ENCODE assay signal across 1 cellular context in genomic region chr17:47889734-47890529, GRCh38.
TF ChIP-seq lines count a peak whose summit lies in the region.

No MANE protein-coding gene starts in this region.

TF ChIP-seq in HepG2, 621 proteins besides CTCF, POLR2A, EP300 and RAD21 (continued from another document and continues in another):
- peak; percentile 30; the same call in 1 of the 2 replicates for TF ChIP-seq ZNF614 (CRISPR knock-in tag; IDR thresholded peaks at IDR 0.05; ENCODE audit: borderline replicate concordance)
- TF ChIP-seq HMGXB4 (CRISPR knock-in tag; IDR thresholded peaks at IDR 0.05; ENCODE audit: borderline replicate concordance in 1 of 2, low read depth in 1 of 2) = peak in 1 of 2 experiments; percentile 83; a peak in 2 of 4 replicates
- TF ChIP-seq NFYB (CRISPR knock-in tag; IDR thresholded peaks at IDR 0.05) = no peak
- no peak for TF ChIP-seq ZNF773 (CRISPR knock-in tag; IDR thresholded peaks at IDR 0.05; ENCODE audit: borderline replicate concordance)
- TF ChIP-seq ZNF136 (CRISPR knock-in tag; IDR thresholded peaks at IDR 0.05; ENCODE audit: low read depth) = no peak
- peak; percentile 65; the same call in 1 of the 2 replicates for TF ChIP-seq ATF7-NPFF (CRISPR knock-in tag; IDR thresholded peaks at IDR 0.05; ENCODE audit: low read depth)
- TF ChIP-seq NFE2L2 (IDR thresholded peaks at IDR 0.05; ENCODE audit: low read length) = no peak
- no peak for TF ChIP-seq ZNF740 (CRISPR knock-in tag; IDR thresholded peaks at IDR 0.05)
- peak; percentile 60 for TF ChIP-seq ZFP91 (CRISPR knock-in tag; IDR thresholded peaks at IDR 0.05; ENCODE audit: borderline replicate concordance)
- no peak for TF ChIP-seq U2AF2 (IDR thresholded peaks at IDR 0.05; ENCODE audit: low read depth, low read length)
- TF ChIP-seq MIER3 (CRISPR knock-in tag; IDR thresholded peaks at IDR 0.05; ENCODE audit: borderline replicate concordance) = 0 out of 2 replicates have a peak, but pooled peaks have one; percentile 37
- no peak for TF ChIP-seq CBX2 (IDR thresholded peaks at IDR 0.05; ENCODE audit: low read depth, low read length)
- TF ChIP-seq CBX2 (CRISPR knock-in tag; IDR thresholded peaks at IDR 0.05; ENCODE audit: low read depth) = no peak
- peak; percentile 62; the same call in 1 of the 2 replicates for TF ChIP-seq SMAD3 (CRISPR knock-in tag; IDR thresholded peaks at IDR 0.05)
- TF ChIP-seq KAT8 (CRISPR knock-in tag; IDR thresholded peaks at IDR 0.05) = 0 out of 2 replicates have a peak, but pooled peaks have one; percentile 33
- no peak for TF ChIP-seq BORCS8-MEF2B (CRISPR knock-in tag; IDR thresholded peaks at IDR 0.05)
- no peak for TF ChIP-seq ATF6 (CRISPR knock-in tag; conservative IDR thresholded peaks at IDR 0.05)
- TF ChIP-seq KDM2A (CRISPR knock-in tag; IDR thresholded peaks at IDR 0.05; ENCODE audit: borderline replicate concordance, low read depth) = peak; percentile 77; the same call in 1 of the 2 replicates
- peak; percentile 58; the same call in 1 of the 2 replicates for TF ChIP-seq TFAP4 (IDR thresholded peaks at IDR 0.05; ENCODE audit: borderline replicate concordance, low read depth)
- peak; percentile 78; the same call in 1 of the 2 replicates for TF ChIP-seq ZSCAN25 (CRISPR knock-in tag; IDR thresholded peaks at IDR 0.05)
- peak; percentile 33 for TF ChIP-seq YY1 (IDR thresholded peaks at IDR 0.05; ENCODE audit: insufficient read depth, insufficient replicate concordance, low read depth, low read length)
- 0 out of 2 replicates have a peak, but pooled peaks have one; percentile 13 for TF ChIP-seq SPEN (CRISPR knock-in tag; IDR thresholded peaks at IDR 0.05; ENCODE audit: low read depth)
- TF ChIP-seq ZNF44 (CRISPR knock-in tag; IDR thresholded peaks at IDR 0.05) = peak; percentile 72; the same call in 1 of the 2 replicates
- no peak for TF ChIP-seq TFDP2 (CRISPR knock-in tag; IDR thresholded peaks at IDR 0.05)
- TF ChIP-seq GATAD1 (CRISPR knock-in tag; IDR thresholded peaks at IDR 0.05) = peak; percentile 53
- TF ChIP-seq SMAD9 (CRISPR knock-in tag; IDR thresholded peaks at IDR 0.05) = no peak
- peak; percentile 28; the same call in 1 of the 2 replicates for TF ChIP-seq ZNF292 (CRISPR knock-in tag; IDR thresholded peaks at IDR 0.05; ENCODE audit: borderline replicate concordance, low read depth)
- TF ChIP-seq ZNF205 (CRISPR knock-in tag; IDR thresholded peaks at IDR 0.05) = peak; percentile 78; the same call in 1 of the 2 replicates
- no peak for TF ChIP-seq ZNF34 (CRISPR knock-in tag; IDR thresholded peaks at IDR 0.05; ENCODE audit: borderline replicate concordance)
- TF ChIP-seq CBX5 (CRISPR knock-in tag; IDR thresholded peaks at IDR 0.05; ENCODE audit: borderline replicate concordance) = peak; percentile 36; the same call in 1 of the 2 replicates
- peak; percentile 48; the same call in 1 of the 2 replicates for TF ChIP-seq ZNF547 (CRISPR knock-in tag; IDR thresholded peaks at IDR 0.05)
- no peak for TF ChIP-seq ZNF597 (CRISPR knock-in tag; IDR thresholded peaks at IDR 0.05)
- peak; percentile 66 for TF ChIP-seq TEAD3 (CRISPR knock-in tag; optimal IDR thresholded peaks at IDR 0.05; ENCODE audit: borderline replicate concordance)
- no peak for TF ChIP-seq SYNCRIP (IDR thresholded peaks at IDR 0.05; ENCODE audit: insufficient read depth, low read depth, low read length)
- peak; percentile 43; the same call in 1 of the 2 replicates for TF ChIP-seq ERF (CRISPR knock-in tag; IDR thresholded peaks at IDR 0.05)
- TF ChIP-seq CSRNP2 (CRISPR knock-in tag; conservative IDR thresholded peaks at IDR 0.05; ENCODE audit: low read depth) = no peak
- TF ChIP-seq HES4 (CRISPR knock-in tag; IDR thresholded peaks at IDR 0.05; ENCODE audit: borderline replicate concordance) = 0 out of 2 replicates have a peak, but pooled peaks have one; percentile 22
- TF ChIP-seq KLF6 (CRISPR knock-in tag; IDR thresholded peaks at IDR 0.05) = peak; percentile 72; the same call in 1 of the 2 replicates
- TF ChIP-seq TRAFD1 (CRISPR knock-in tag; IDR thresholded peaks at IDR 0.05; ENCODE audit: borderline replicate concordance) = peak; percentile 48; the same call in 1 of the 2 replicates
- 0 out of 2 replicates have a peak, but pooled peaks have one; percentile 63 for TF ChIP-seq ZBTB26 (CRISPR knock-in tag; IDR thresholded peaks at IDR 0.05; ENCODE audit: borderline replicate concordance)
- no peak for TF ChIP-seq ZNF24 (IDR thresholded peaks at IDR 0.05)
- TF ChIP-seq HOXA5 (CRISPR knock-in tag; IDR thresholded peaks at IDR 0.05) = no peak
- TF ChIP-seq ELF3 (CRISPR knock-in tag; IDR thresholded peaks at IDR 0.05) = 0 out of 2 replicates have a peak, but pooled peaks have one; percentile 25
- TF ChIP-seq ZSCAN9 (CRISPR knock-in tag; IDR thresholded peaks at IDR 0.05; ENCODE audit: borderline replicate concordance) = 0 out of 2 replicates have a peak, but pooled peaks have one; percentile 39
- 0 out of 2 replicates have a peak, but pooled peaks have one; percentile 44 for TF ChIP-seq ARNT2 (CRISPR knock-in tag; IDR thresholded peaks at IDR 0.05; ENCODE audit: low read depth)
- TF ChIP-seq TIGD3 (CRISPR knock-in tag; IDR thresholded peaks at IDR 0.05; ENCODE audit: borderline replicate concordance) = no peak
- TF ChIP-seq ZBTB8A (CRISPR knock-in tag; IDR thresholded peaks at IDR 0.05; ENCODE audit: borderline replicate concordance, low read depth) = no peak
